Comparison of ENCODE assay signal across 8 cellular contexts in the genomic region with DNA sequence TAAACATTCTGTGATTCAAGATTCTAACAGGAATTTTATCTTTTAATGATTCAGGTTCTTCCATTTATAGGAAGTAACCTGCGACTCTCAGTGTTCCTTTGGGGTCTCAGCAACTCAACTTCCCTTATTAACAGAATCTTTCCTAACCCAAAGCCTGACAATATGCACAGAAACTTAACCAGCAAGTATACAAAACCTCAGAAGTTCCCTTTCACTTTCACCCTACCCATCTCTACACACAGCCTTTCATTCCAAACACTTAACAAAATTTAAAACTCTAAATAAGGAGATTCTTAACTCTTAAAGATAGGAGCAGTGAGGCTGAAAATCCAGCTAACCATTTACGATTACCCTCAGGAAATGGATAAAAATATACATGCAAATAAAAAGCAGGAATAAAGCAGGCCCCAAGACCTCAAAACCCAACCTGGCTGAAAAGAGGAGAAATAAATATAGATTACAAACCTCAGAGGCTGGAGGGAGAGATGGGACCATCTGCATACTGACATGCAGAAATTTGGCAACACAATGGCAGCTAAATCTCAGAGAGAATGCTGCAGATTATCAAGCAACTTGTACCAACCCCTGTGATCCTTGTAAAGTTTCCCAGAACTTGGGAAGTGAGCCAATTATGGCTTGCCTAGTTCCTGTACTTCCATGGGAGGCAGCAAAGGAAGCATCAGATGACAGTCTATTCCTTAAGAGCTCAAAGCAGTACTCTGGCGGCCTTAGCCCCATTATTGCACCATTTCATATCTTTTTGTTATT.
DNase-seq lines count a peak whose midpoint lies in the region; ATAC-seq lines count a peak whose summit lies in the region.

No MANE protein-coding gene starts in this region.

- H3K9ac ChIP-seq in BLaER1: no peak overlapping the region
- no peak overlapping the region for H3K9ac ChIP-seq in mesendoderm (ENCODE audit: low read length)

- peaks cover 41% of the 10 kb centered on the region for H3K4me1 ChIP-seq in BLaER1
- peaks cover 2% of the 10 kb centered on the region for H3K4me1 ChIP-seq in mesendoderm (ENCODE audit: control insufficient read depth, low read depth, low read length)

- no peaks in the 10 kb centered on the region for H3K9me3 ChIP-seq in BLaER1

- no peak overlapping the region for H3K4me3 Mint-ChIP-seq in activated T-helper 17 cell treated with anti-CD3 and anti-CD28 coated beads, Interleukin-2, amount 50 U/mL, for 72 hours
- no peak overlapping the region for H3K4me3 Mint-ChIP-seq in activated CD4-positive, alpha-beta T cell treated with anti-CD3 and anti-CD28 coated beads for 36 hours

- H3K36me3 ChIP-seq in BLaER1: no peaks in the 10 kb centered on the region
- H3K36me3 ChIP-seq in mesendoderm (ENCODE audit: control insufficient read depth, insufficient read depth, low read length): no peaks in the 10 kb centered on the region

- no CpG with 5 or more reads among the region's 3 CpGs for WGBS in mesendoderm (ENCODE audit: extremely low coverage, insufficient coverage, low lambda C conversion rate)

- no peak overlapping the region for H4K5ac ChIP-seq in mesendoderm (ENCODE audit: low read length)

- ATAC-seq in GM19467 (IDR thresholded peaks at IDR 0.05; ENCODE audit: unreplicated experiment): peak; percentile 82
- ATAC-seq in HG03457 (IDR thresholded peaks at IDR 0.05; ENCODE audit: unreplicated experiment): peak; percentile 84
- ATAC-seq in activated T-helper 17 cell treated with anti-CD3 and anti-CD28 coated beads, Interleukin-2, amount 50 U/mL, for 72 hours (replicated peaks): no peak
- ATAC-seq in activated CD4-positive, alpha-beta T cell treated with anti-CD3 and anti-CD28 coated beads for 36 hours: no peak

- H2BK15ac ChIP-seq in mesendoderm (replicated peaks; ENCODE audit: low read depth): no peak overlapping the region

- peak overlapping the region; percentile 22 for H3K27ac Mint-ChIP-seq in activated T-helper 17 cell treated with anti-CD3 and anti-CD28 coated beads, Interleukin-2, amount 50 U/mL, for 72 hours
- H3K27ac Mint-ChIP-seq in activated CD4-positive, alpha-beta T cell treated with anti-CD3 and anti-CD28 coated beads for 36 hours: no peak overlapping the region

- no peak overlapping the region for H3K18ac ChIP-seq in mesendoderm (ENCODE audit: low read length)

- H3K56ac ChIP-seq in mesendoderm (ENCODE audit: low read length): no peak overlapping the region

- no peaks in the 10 kb centered on the region for H3K36me3 Mint-ChIP-seq in activated T-helper 17 cell treated with anti-CD3 and anti-CD28 coated beads, Interleukin-2, amount 50 U/mL, for 72 hours (ENCODE audit: low read depth)
- H3K36me3 Mint-ChIP-seq in activated CD4-positive, alpha-beta T cell treated with anti-CD3 and anti-CD28 coated beads for 36 hours (ENCODE audit: low read depth): no peaks in the 10 kb centered on the region

- no peak overlapping the region for H3K4ac ChIP-seq in mesendoderm (ENCODE audit: low read depth, low read length)

- H3K27ac ChIP-seq in BLaER1: no peak overlapping the region
- no peak overlapping the region for H3K27ac ChIP-seq in mesendoderm (ENCODE audit: low read depth, low read length)

- H3K4me2 ChIP-seq in BLaER1 (peak overlapping the region; percentile 34), mesendoderm (ENCODE audit: low read length) (no peak overlapping the region)

- no peak overlapping the region for H4K8ac ChIP-seq in mesendoderm (ENCODE audit: low read depth, low read length)

- peaks cover 85% of the 10 kb centered on the region for H4K20me1 ChIP-seq in BLaER1

- no peak overlapping the region for H3K23ac ChIP-seq in mesendoderm (ENCODE audit: low read length)

- no peaks in the 10 kb centered on the region for H3K79me1 ChIP-seq in mesendoderm (ENCODE audit: low read length)

- peak; percentile 54 for DNase-seq in mesendoderm
- no peak for DNase-seq in stimulated activated CD4-positive, alpha-beta T cell treated with anti-CD3 and anti-CD28 coated beads, Interleukin-4, amount 100 ng/mL, for 4 hours
- no peak for DNase-seq in anterior cingulate cortex (lab: John Stamatoyannopoulos, UW)
- no peak for DNase-seq in activated CD4-positive, alpha-beta T cell treated with anti-CD3 and anti-CD28 coated beads for 36 hours

- peaks cover 1% of the 10 kb centered on the region for H3K79me2 ChIP-seq in mesendoderm (ENCODE audit: control insufficient read depth, insufficient read depth, low read length)

- intact Hi-C loops in activated CD4-positive, alpha-beta T cell treated with anti-CD3 and anti-CD28 coated beads for 36 hours (cut with DNase I, micrococcal nuclease): no loop called here

- no peak overlapping the region for H2AK5ac ChIP-seq in mesendoderm (ENCODE audit: low read length)

- H2BK120ac ChIP-seq in mesendoderm (ENCODE audit: low read depth, low read length): no peak overlapping the region

- peaks cover 6% of the 10 kb centered on the region for H3K4me1 Mint-ChIP-seq in activated T-helper 17 cell treated with anti-CD3 and anti-CD28 coated beads, Interleukin-2, amount 50 U/mL, for 72 hours
- peaks cover 32% of the 10 kb centered on the region for H3K4me1 Mint-ChIP-seq in activated CD4-positive, alpha-beta T cell treated with anti-CD3 and anti-CD28 coated beads for 36 hours

- no peaks in the 10 kb centered on the region for H3K9me3 Mint-ChIP-seq in activated T-helper 17 cell treated with anti-CD3 and anti-CD28 coated beads, Interleukin-2, amount 50 U/mL, for 72 hours
- no peaks in the 10 kb centered on the region for H3K9me3 Mint-ChIP-seq in activated CD4-positive, alpha-beta T cell treated with anti-CD3 and anti-CD28 coated beads for 36 hours (ENCODE audit: low read depth)

- no peaks in the 10 kb centered on the region for H3K27me3 Mint-ChIP-seq in activated T-helper 17 cell treated with anti-CD3 and anti-CD28 coated beads, Interleukin-2, amount 50 U/mL, for 72 hours
- H3K27me3 Mint-ChIP-seq in activated CD4-positive, alpha-beta T cell treated with anti-CD3 and anti-CD28 coated beads for 36 hours: no peaks in the 10 kb centered on the region

- H3K27me3 ChIP-seq in BLaER1 (peaks cover 87% of the 10 kb centered on the region), mesendoderm (ENCODE audit: insufficient read depth, low read length, poor library complexity) (no peaks in the 10 kb centered on the region)

- POLR2A ChIA-PET in activated CD4-positive, alpha-beta T cell treated with anti-CD3 and anti-CD28 coated beads for 36 hours (lab: Charles Lee): no interaction called here

- CTCF ChIA-PET in activated CD4-positive, alpha-beta T cell treated with anti-CD3 and anti-CD28 coated beads for 36 hours (lab: Charles Lee): interaction anchor here (0.6 kb wide), 1 partner anchor 35 kb away, joined by 3 read pairs; no protein-coding TSS in a partner anchor

- no peak overlapping the region for H2BK5ac ChIP-seq in mesendoderm (ENCODE audit: low read length)

- H3K4me3 ChIP-seq in BLaER1 (no peak overlapping the region), mesendoderm (ENCODE audit: low read length) (no peak overlapping the region)

Comparison
In these comparisons a context has a peak if more than half of its experiments do, and no peak if none do; other contexts are left out.
1. ATAC-seq: peak in GM19467 (single experiment) and HG03457 (single experiment); none in activated T-helper 17 cell treated with anti-CD3 and anti-CD28 coated beads, Interleukin-2, amount 50 U/mL, for 72 hours (single experiment) and activated CD4-positive, alpha-beta T cell treated with anti-CD3 and anti-CD28 coated beads for 36 hours (single experiment).